ENCODE assay signal across 15 cellular contexts in genomic region chr6:144315226-144315980, GRCh38. TPM values are rescaled to one million over a fixed set of nuclear protein-coding genes. Genes with fewer than 3 reads are reported as not detected.
A peak's percentile ranks its signal among the peaks of the same experiment; 100 is the strongest.
DNase-seq lines count a peak whose midpoint lies in the region; ATAC-seq, FAIRE-seq and TF ChIP-seq lines count a peak whose summit lies in the region.
"Had no signal": no experiment of that assay in that cellular context is flagged by ENCODE, and none has a peak within 500 bp of the region (broad histone marks: within the 10 kb centered on the region; RNA-seq: fewer than 3 reads in every experiment).

No MANE protein-coding gene starts in this region.

- ATAC-seq in K562, result peak; percentile 61; the same call in 2 of the 3 replicates
- ATAC-seq in psoas muscle, result peak in 3 of 4 donors; percentile 16 to 40 (median 33)
- no peak for ATAC-seq in GM18909 (IDR thresholded peaks at IDR 0.05; ENCODE audit: poor library complexity, unreplicated experiment)
- no peak for ATAC-seq in GM21447 (IDR thresholded peaks at IDR 0.05; ENCODE audit: unreplicated experiment)
- ATAC-seq: effector memory CD8-positive, alpha-beta T cell had no signal

- in situ Hi-C loops in K562 (cut with MboI), result no loop called here

- H3K36me3 Mint-ChIP-seq in Caco-2 (ENCODE audit: insufficient read depth, unreplicated experiment), result peaks cover 8% of the 10 kb centered on the region

- no peak overlapping the region for H3K9ac ChIP-seq in K562 (ENCODE audit: insufficient read depth in 1 of 2, low read depth in 2 of 2, low read length in 2 of 2)
- H3K9ac ChIP-seq: GM23248 had no signal

- no peaks in the 10 kb centered on the region for H3K9me1 ChIP-seq in K562 (ENCODE audit: control insufficient read depth, insufficient read depth, low read length)

- no peaks in the 10 kb centered on the region for H3K79me2 ChIP-seq in K562 (ENCODE audit: control insufficient read depth, insufficient read depth, low read length)

- POLR2A ChIA-PET in Caco-2 (lab: Charles Lee) (no interaction called here), K562 (lab: Yijun Ruan, JAX) (no interaction called here)

- DNase-seq in Caco-2 (no peak), K562 (ENCODE audit: extremely low read depth in 1 of 4, low spot score in 3 of 4) (no peak), left kidney (ENCODE audit: low read depth, low spot score) (peak; percentile 68), psoas muscle (peak in 1 of 2 donors; percentile 47), NCI-H524 treated with DMSO at 0.1 percent for 48 hours (lab: John Stamatoyannopoulos, UW) (no peak), NCI-H2227 treated with DMSO at 0.1 percent for 48 hours (lab: John Stamatoyannopoulos, UW) (no peak)
- DNase-seq: activated B cell treated with CpG ODN at 0.5 μM for 24 hours; activated T-cell treated with anti-CD3 and anti-CD28 coated beads, Interleukin-2, amount 50 U/mL, for 1 hour; AML-193; effector memory CD8-positive, alpha-beta T cell; GM23248; Karpas-422; NCI-H1694 treated with DMSO at 0.1 percent for 48 hours had no signal

- TF ChIP-seq CTCF in Caco-2 (IDR thresholded peaks at IDR 0.05; ENCODE audit: insufficient read depth in 1 of 2, low read depth in 1 of 2, low read length in 1 of 2, severe bottlenecking in 1 of 2, unreplicated experiment in 1 of 2) (no peak), K562 (IDR thresholded peaks at IDR 0.05 in 2 of 3, conservative IDR thresholded peaks at IDR 0.05 in 1 of 3; ENCODE audit: insufficient read depth in 2 of 3, low read depth in 1 of 3, low read length in 3 of 3) (no peak), psoas muscle (IDR thresholded peaks at IDR 0.05) (no peak)

- 7% methylated on average over 16 of the region's 16 CpGs for WGBS in K562 (ENCODE audit: insufficient coverage, low coverage, missing lambda C conversion rate)
- 65 to 75% (median 72%) methylated on average over 16 of the region's 16 CpGs for WGBS in psoas muscle, 3 donors

- intact Hi-C loops in Caco-2 (cut with micrococcal nuclease; ENCODE audit: unreplicated experiment) (no loop called here), K562 (cut with micrococcal nuclease) (no loop called here), psoas muscle (cut with DNase I) (no loop called here)

- H3K27ac Mint-ChIP-seq in Caco-2 (ENCODE audit: unreplicated experiment), result peak overlapping the region; percentile 21
- H3K27ac Mint-ChIP-seq: activated B cell treated with CpG ODN at 0.5 μM for 24 hours had no signal

- H3K4me2 ChIP-seq in K562 (ENCODE audit: insufficient read depth, low read length), result no peak overlapping the region

- H3K27me3 Mint-ChIP-seq in Caco-2 (ENCODE audit: insufficient read depth, unreplicated experiment), result no peaks in the 10 kb centered on the region
- H3K27me3 Mint-ChIP-seq: activated B cell treated with CpG ODN at 0.5 μM for 24 hours; effector memory CD8-positive, alpha-beta T cell had no signal

- TF ChIP-seq POLR2A in K562 (conservative IDR thresholded peaks at IDR 0.05), result no peak

- BruUV-seq in Caco-2 (replicated peaks; lab: Mats Ljungman, UMichigan) (no TSS peak), K562 (replicated peaks; lab: Mats Ljungman, UMichigan) (no TSS peak)

- peaks cover 19% of the 10 kb centered on the region for H3K4me1 Mint-ChIP-seq in Caco-2 (ENCODE audit: low read depth, unreplicated experiment)

- no peak overlapping the region for H3K4me3 Mint-ChIP-seq in Caco-2 (ENCODE audit: unreplicated experiment)
- H3K4me3 Mint-ChIP-seq: activated B cell treated with CpG ODN at 0.5 μM for 24 hours; effector memory CD8-positive, alpha-beta T cell had no signal

- no peaks in the 10 kb centered on the region for H3K36me3 ChIP-seq in Caco-2 (ENCODE audit: control insufficient read depth, insufficient read depth, low read length)
- H3K36me3 ChIP-seq in K562 (ENCODE audit: control insufficient read depth, insufficient read depth, low read length), result no peaks in the 10 kb centered on the region
- no peaks in the 10 kb centered on the region for H3K36me3 ChIP-seq in psoas muscle (ENCODE audit: insufficient read depth in 1 of 2, low read depth in 1 of 2)

- H3K27ac ChIP-seq in K562 (ENCODE audit: extremely low read depth, low read depth, low read length) (no peak overlapping the region), psoas muscle (no peak overlapping the region)
- H3K27ac ChIP-seq: GM23248 had no signal

- no peak for TF ChIP-seq EP300 in K562 (IDR thresholded peaks at IDR 0.05; ENCODE audit: low read length)

- CTCF ChIA-PET in Caco-2 (lab: Charles Lee) (no interaction called here), K562 (lab: Yijun Ruan, JAX; ENCODE audit: low intra/inter-chr PET ratio) (no interaction called here)

- no peak overlapping the region for H3K4me3 ChIP-seq in Caco-2 (ENCODE audit: low read depth, low read length)
- no peak overlapping the region for H3K4me3 ChIP-seq in K562
- H3K4me3 ChIP-seq in psoas muscle, result no peak overlapping the region
- H3K4me3 ChIP-seq: GM23248 had no signal

- H3K9me3 ChIP-seq in Caco-2, result no peaks in the 10 kb centered on the region
- H3K9me3 ChIP-seq in K562 (replicated peaks; ENCODE audit: control insufficient read depth, insufficient read depth, low read depth, low read length), result no peaks in the 10 kb centered on the region
- no peaks in the 10 kb centered on the region for H3K9me3 ChIP-seq in psoas muscle

- FAIRE-seq in K562 (lab: Jason Lieb, UNC), result no peak

- H3K9me3 Mint-ChIP-seq in Caco-2 (ENCODE audit: unreplicated experiment), result no peaks in the 10 kb centered on the region
- H3K9me3 Mint-ChIP-seq: activated B cell treated with CpG ODN at 0.5 μM for 24 hours; effector memory CD8-positive, alpha-beta T cell had no signal

- no peaks in the 10 kb centered on the region for H3K27me3 ChIP-seq in Caco-2 (replicated peaks; ENCODE audit: control insufficient read depth, insufficient read depth, low read length)
- peaks cover 11 to 14% of the 10 kb centered on the region in 2 experiments; a peak in 4 of 5 replicates for H3K27me3 ChIP-seq in K562 (ENCODE audit: control insufficient read depth in 2 of 2, insufficient read depth in 2 of 2, low read length in 2 of 2)
- no peaks in the 10 kb centered on the region for H3K27me3 ChIP-seq in psoas muscle (ENCODE audit: insufficient read depth in 3 of 3, low read length in 2 of 3)

- no peak overlapping the region for H2AFZ ChIP-seq in K562 (ENCODE audit: low read depth, low read length)
- H2AFZ ChIP-seq: GM23248 had no signal

- no peaks in the 10 kb centered on the region for H4K20me1 ChIP-seq in K562 (replicated peaks; ENCODE audit: control insufficient read depth, insufficient read depth, low read length)

- H3K4me1 ChIP-seq in Caco-2 (peaks cover 31% of the 10 kb centered on the region), K562 (replicated peaks in 1 of 2; ENCODE audit: control insufficient read depth in 2 of 2, insufficient read depth in 2 of 2, low read length in 2 of 2) (no peaks in the 10 kb centered on the region; a peak in 1 of 5 replicates), psoas muscle (peaks cover 41% of the 10 kb centered on the region)

- TF ChIP-seq RAD21 in K562 (CRISPR knock-in tag; conservative IDR thresholded peaks at IDR 0.05 in 1 of 2, IDR thresholded peaks at IDR 0.05 in 1 of 2), result no peak

TF ChIP-seq in K562, 482 proteins besides CTCF, POLR2A, EP300 and RAD21:
- no peak for TF ChIP-seq RNF219 (CRISPR knock-in tag; IDR thresholded peaks at IDR 0.05)
- no peak for TF ChIP-seq ZSCAN32 (CRISPR knock-in tag; IDR thresholded peaks at IDR 0.05)
- TF ChIP-seq ZNF197 (CRISPR knock-in tag; IDR thresholded peaks at IDR 0.05; ENCODE audit: low read depth), result no peak
- TF ChIP-seq PHTF2 (CRISPR knock-in tag; IDR thresholded peaks at IDR 0.05), result no peak
- TF ChIP-seq SNIP1 (IDR thresholded peaks at IDR 0.05; ENCODE audit: low read depth), result no peak
- no peak for TF ChIP-seq ZNF75A (CRISPR knock-in tag; IDR thresholded peaks at IDR 0.05)
- no peak for TF ChIP-seq SAP30 (IDR thresholded peaks at IDR 0.05; ENCODE audit: borderline replicate concordance, insufficient read depth, low read depth, low read length, poor library complexity, severe bottlenecking)

RNA-seq across cellular contexts. Expression of gene UTRN, which starts 30.3 kb away (rescaled TPM):
- total RNA-seq in Caco-2 (2022) (216 and 233 TPM in 2 replicates), K562 (2014; rRNA removed) (10.0 and 10.4 TPM in 2 replicates), K562 (2014; rRNA removed; fragmentation: Illumina TruSeq; extraction: Trizol) (11.5 and 15.9 TPM in 2 replicates), K562 (2015; rRNA removed; fragmentation: Illumina TruSeq; extraction: Trizol) (20.5 and 22.4 TPM in 2 replicates), K562 (2021) (10.4 and 12.0 TPM in 2 replicates), psoas muscle (10 to 100 TPM; 29.1 to 64.9 (median 43.7) TPM)
- 4.6 and 11.3 TPM in 2 replicates for total RNA-seq in K562 (2011; cell fraction: chromatin; rRNA removed; ENCODE audit: low replicate concordance)
- total RNA-seq in K562 (2011; cell fraction: nucleolus; rRNA removed), result 2.4 and 2.8 TPM in 2 replicates
- 3.5 and 3.8 TPM in 2 replicates for total RNA-seq in K562 (2011; cell fraction: nucleoplasm; rRNA removed)
- polyA plus RNA-seq in K562 (2011; rRNA removed) (1.2 and 1.9 TPM in 2 replicates), K562 (2014; fragmentation: Illumina TruSeq; extraction: Trizol) (10.5 and 15.1 TPM in 2 replicates), K562 (2014; fragmentation: Nextera tagmentation; extraction: Ambion mirVana) (1 to 10 TPM in 1 of 2 experiments, under 1 TPM in 1; 0.94 to 2.1 TPM), K562 (2014; rRNA removed) (6.2 and 7.1 TPM in 2 replicates), psoas muscle (10 to 100 TPM in 1 of 3 donors, 1 to 10 TPM in 2; 6.0 to 10.8 (median 8.6) TPM)
- polyA plus RNA-seq in K562 (2011; cell fraction: cytosol; rRNA removed), result 0.49 and 1.3 TPM in 2 replicates
- 2.2 and 3.4 TPM in 2 replicates for polyA plus RNA-seq in K562 (2011; cell fraction: nucleus; rRNA removed)
- polyA plus RNA-seq in K562 (2012), result 10.6 and 11.6 TPM in 2 replicates
- polyA minus RNA-seq in K562 (2011; rRNA and poly(A)+ RNA removed), result 4.3 and 8.3 TPM in 2 replicates
- polyA minus RNA-seq in K562 (2011; cell fraction: cytosol; rRNA and poly(A)+ RNA removed), result 1.4 and 1.8 TPM in 2 replicates
- 5.0 and 9.2 TPM in 2 replicates for polyA minus RNA-seq in K562 (2011; cell fraction: nucleus; rRNA and poly(A)+ RNA removed)

Comparison
In these comparisons a context has a peak if more than half of its experiments do, and no peak if none do; other contexts are left out.
1. ATAC-seq: peak in K562 (single experiment) and psoas muscle (3 of 4); none in GM18909 (single experiment) and GM21447 (single experiment).